In genomic region chr19:6988257-6988656, GRCh38 we compare ENCODE assay signal across 17 cellular contexts.
"Had no signal": no experiment of that assay in that cellular context is flagged by ENCODE, and none has a peak within 500 bp of the region (broad histone marks: within the 10 kb centered on the region; RNA-seq: fewer than 3 reads in every experiment).

No MANE protein-coding gene starts in this region.

- H3K27ac ChIP-seq: heart left ventricle, psoas muscle, right lobe of liver, testis, transverse colon had no signal

- H3K4me1 ChIP-seq: heart left ventricle, psoas muscle, right lobe of liver, testis, transverse colon had no signal

- H3K9me3 ChIP-seq: right lobe of liver, testis had no signal

- H3K4me3 Mint-ChIP-seq: nephron progenitor cell; stimulated activated memory B cell treated with anti-CD40 and anti-IgM and Interleukin-4, amounts not matched to agents 10 μg/mL and 1 μg/mL and 100 μg/mL, for 72 hours; stimulated activated naive CD8-positive, alpha-beta T cell treated with anti-CD3 and anti-CD28 coated beads, Interleukin-15, amount 100 ng/mL, for 72 hours had no signal

- ATAC-seq: heart left ventricle; naive thymus-derived CD4-positive, alpha-beta T cell; psoas muscle; stimulated activated memory B cell treated with anti-CD40 and anti-IgM and Interleukin-4, amounts not matched to agents 10 μg/mL and 1 μg/mL and 100 μg/mL, for 72 hours; stimulated activated naive CD8-positive, alpha-beta T cell treated with anti-CD3 and anti-CD28 coated beads, Interleukin-15, amount 100 ng/mL, for 72 hours had no signal

- H3K27ac Mint-ChIP-seq: nephron progenitor cell; stimulated activated memory B cell treated with anti-CD40 and anti-IgM and Interleukin-4, amounts not matched to agents 10 μg/mL and 1 μg/mL and 100 μg/mL, for 72 hours; stimulated activated naive CD8-positive, alpha-beta T cell treated with anti-CD3 and anti-CD28 coated beads, Interleukin-15, amount 100 ng/mL, for 72 hours had no signal

- H3K36me3 ChIP-seq: heart left ventricle, right lobe of liver, transverse colon had no signal

- H3K4me1 Mint-ChIP-seq: nephron progenitor cell; stimulated activated naive CD8-positive, alpha-beta T cell treated with anti-CD3 and anti-CD28 coated beads, Interleukin-15, amount 100 ng/mL, for 72 hours had no signal

- DNase-seq: dermis blood vessel endothelial cell; foreskin melanocyte; heart left ventricle; hypothalamus; kidney glomerular epithelial cell; mammary epithelial cell; naive thymus-derived CD4-positive, alpha-beta T cell; nephron progenitor cell; psoas muscle; retina; right lobe of liver; stimulated activated CD4-positive, alpha-beta T cell treated with anti-CD3 and anti-CD28 coated beads, Interleukin-4, amount 100 ng/mL, for 1 hour; stimulated activated CD8-positive, alpha-beta memory T cell treated with anti-CD3 and anti-CD28 coated beads, Interleukin-4, amount 100 ng/mL, for 48 hours; stimulated activated naive CD8-positive, alpha-beta T cell treated with anti-CD3 and anti-CD28 coated beads, Interleukin-15, amount 100 ng/mL, for 72 hours; testis; transverse colon had no signal

- H3K27me3 Mint-ChIP-seq: naive thymus-derived CD4-positive, alpha-beta T cell; stimulated activated naive CD8-positive, alpha-beta T cell treated with anti-CD3 and anti-CD28 coated beads, Interleukin-15, amount 100 ng/mL, for 72 hours had no signal

- H3K4me3 ChIP-seq: heart left ventricle, psoas muscle, right lobe of liver, testis, transverse colon had no signal

- H3K27me3 ChIP-seq: right lobe of liver, testis, transverse colon had no signal
